In the genomic region with DNA sequence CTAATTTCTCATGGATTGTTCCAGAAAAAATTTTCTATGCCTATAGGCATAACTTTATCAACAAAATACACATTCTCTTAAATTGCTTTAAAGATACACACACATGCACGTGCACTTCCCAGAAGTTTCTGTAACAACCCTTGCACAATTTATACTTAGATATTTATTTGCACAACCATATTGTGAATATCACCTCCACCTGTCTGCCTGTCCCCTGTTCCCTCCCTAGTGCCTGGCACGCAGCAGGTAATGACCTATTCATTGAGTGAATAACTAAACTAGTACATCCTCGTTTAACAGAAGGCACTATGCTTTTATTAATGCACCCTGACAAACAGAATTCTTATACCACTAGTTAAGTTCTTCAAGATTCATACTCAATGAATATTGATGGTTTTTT, we compare ENCODE assay signal across 10 cellular contexts.
DNase-seq lines count a peak whose midpoint lies in the region; TF ChIP-seq lines count a peak whose summit lies in the region.
"Had no signal": no experiment of that assay in that cellular context is flagged by ENCODE, and none has a peak within 500 bp of the region (broad histone marks: within the 10 kb centered on the region; RNA-seq: fewer than 3 reads in every experiment).

No MANE protein-coding gene starts in this region.

- H3K36me3 Mint-ChIP-seq in T-helper 1 cell treated with Interleukin-12 subunit alpha and Interleukin-12 subunit beta and Interleukin-4 antibody, amounts not matched to agents 30 μg/mL and 1 μg/mL, for 36 hours (ENCODE audit: low read depth), result no peaks in the 10 kb centered on the region

- TF ChIP-seq CTCF in Peyer's patch (IDR thresholded peaks at IDR 0.05) (no peak), esophagus squamous epithelium (IDR thresholded peaks at IDR 0.05) (no peak)

- H3K4me2 ChIP-seq in skeletal muscle satellite cell (ENCODE audit: low read length), result no peak overlapping the region

- no peaks in the 10 kb centered on the region for H3K36me3 ChIP-seq in Peyer's patch
- H3K36me3 ChIP-seq in esophagus squamous epithelium, result no peaks in the 10 kb centered on the region
- H3K36me3 ChIP-seq in skeletal muscle satellite cell (ENCODE audit: insufficient read depth, low read length), result no peaks in the 10 kb centered on the region

- TF ChIP-seq POLR2A in Peyer's patch (IDR thresholded peaks at IDR 0.05) (no peak), esophagus squamous epithelium (IDR thresholded peaks at IDR 0.05) (no peak)

- peak overlapping the region; percentile 59 for H3K9ac ChIP-seq in skeletal muscle satellite cell (ENCODE audit: low read depth, low read length)

- peaks cover 47% of the 10 kb centered on the region for H3K4me1 Mint-ChIP-seq in T-helper 1 cell treated with Interleukin-12 subunit alpha and Interleukin-12 subunit beta and Interleukin-4 antibody, amounts not matched to agents 30 μg/mL and 1 μg/mL, for 36 hours (ENCODE audit: low read depth)

- H3K4me3 ChIP-seq in Peyer's patch, result no peak overlapping the region
- no peak overlapping the region for H3K4me3 ChIP-seq in esophagus squamous epithelium
- no peak overlapping the region for H3K4me3 ChIP-seq in skeletal muscle satellite cell (ENCODE audit: low read length)

- H3K27me3 ChIP-seq in Peyer's patch (no peaks in the 10 kb centered on the region), esophagus squamous epithelium (no peaks in the 10 kb centered on the region), skeletal muscle satellite cell (ENCODE audit: control insufficient read depth, insufficient read depth, low read length) (no peaks in the 10 kb centered on the region)

- H3K27ac ChIP-seq in Peyer's patch, result peak overlapping the region; percentile 53 to 74 (median 72)
- H3K27ac ChIP-seq in esophagus squamous epithelium, result peak overlapping the region in 3 of 4 donors; percentile 26 to 55 (median 30)

- WGBS in esophagus squamous epithelium, 2 donors, result 53 to 78% methylated on average over 3 of the region's 3 CpGs

- H3K27me3 Mint-ChIP-seq in T-helper 1 cell treated with Interleukin-12 subunit alpha and Interleukin-12 subunit beta and Interleukin-4 antibody, amounts not matched to agents 30 μg/mL and 1 μg/mL, for 36 hours (ENCODE audit: low read depth), result no peaks in the 10 kb centered on the region

- peak overlapping the region; percentile 95 for H3K27ac Mint-ChIP-seq in T-helper 1 cell treated with Interleukin-12 subunit alpha and Interleukin-12 subunit beta and Interleukin-4 antibody, amounts not matched to agents 30 μg/mL and 1 μg/mL, for 36 hours

- no peaks in the 10 kb centered on the region for H3K9me3 ChIP-seq in Peyer's patch
- H3K9me3 ChIP-seq in esophagus squamous epithelium, result no peaks in the 10 kb centered on the region
- H3K9me3 ChIP-seq in skeletal muscle satellite cell (replicated peaks; ENCODE audit: low read length), result no peaks in the 10 kb centered on the region

- peaks cover 0 to 50% (median 19%) of the 10 kb centered on the region in 4 donors for H3K4me1 ChIP-seq in Peyer's patch
- peaks cover 13 to 65% (median 30%) of the 10 kb centered on the region in 3 donors for H3K4me1 ChIP-seq in esophagus squamous epithelium
- H3K4me1 ChIP-seq in skeletal muscle satellite cell (ENCODE audit: control insufficient read depth, insufficient read depth, low read length), result peaks cover 51% of the 10 kb centered on the region

- DNase-seq in T-helper 1 cell (no peak), Peyer's patch (no peak), esophagus squamous epithelium (lab: John Stamatoyannopoulos, UW) (no peak), superior temporal gyrus (ENCODE audit: extremely low spot score) (no peak), SKM-1 (lab: John Stamatoyannopoulos, UW; ENCODE audit: unreplicated experiment) (no peak), Kasumi-1 (lab: John Stamatoyannopoulos, UW) (no peak)
- DNase-seq: head of caudate nucleus, NCI-H69 had no signal

- intact Hi-C loops in esophagus squamous epithelium (cut with DNase I), result no loop called here

- H3K9me3 Mint-ChIP-seq in T-helper 1 cell treated with Interleukin-12 subunit alpha and Interleukin-12 subunit beta and Interleukin-4 antibody, amounts not matched to agents 30 μg/mL and 1 μg/mL, for 36 hours, result no peaks in the 10 kb centered on the region

- H3K4me3 Mint-ChIP-seq in T-helper 1 cell treated with Interleukin-12 subunit alpha and Interleukin-12 subunit beta and Interleukin-4 antibody, amounts not matched to agents 30 μg/mL and 1 μg/mL, for 36 hours, result peak overlapping the region; percentile 86
